8 cellular contexts compared by ENCODE assay signal in genomic region chr19:10544242-10544752, GRCh38. TPM values are rescaled to one million over a fixed set of nuclear protein-coding genes. Genes with fewer than 3 reads are reported as not detected.
DNase-seq lines count a peak whose midpoint lies in the region; ATAC-seq and TF ChIP-seq lines count a peak whose summit lies in the region.

No MANE protein-coding gene starts in this region.

- H3K9ac ChIP-seq in neural cell (ENCODE audit: low read length): peak overlapping the region; percentile 83

- POLR2A ChIA-PET in T-cell (lab: Charles Lee): no interaction called here

- CTCF ChIA-PET in T-cell (lab: Charles Lee): no interaction called here

- peak overlapping the region; percentile 87 to 89 for H3K27ac Mint-ChIP-seq in T-cell

- no peaks in the 10 kb centered on the region for H3K9me3 Mint-ChIP-seq in T-cell

- intact Hi-C loops in posterior vena cava (cut with DNase I): no loop called here

- H3K27ac ChIP-seq in epithelial cell of prostate (peak overlapping the region; percentile 48), neural cell (ENCODE audit: low read length) (no peak overlapping the region)

- H3K4me1 Mint-ChIP-seq in T-cell: peaks cover 12 to 17% (median 16%) of the 10 kb centered on the region in 3 donors

- no peaks in the 10 kb centered on the region for H3K4me1 ChIP-seq in BE2C

- TF ChIP-seq CTCF in BE2C (IDR thresholded peaks at IDR 0.05; ENCODE audit: low read depth, low read length): no peak
- no peak for TF ChIP-seq CTCF in neural cell (IDR thresholded peaks at IDR 0.05; ENCODE audit: poor library complexity, severe bottlenecking)

- no peaks in the 10 kb centered on the region for H4K20me1 ChIP-seq in neural cell (ENCODE audit: insufficient read depth)

- H3K4me3 ChIP-seq in BE2C (ENCODE audit: low read depth, low read length) (peak overlapping the region; percentile 81), neural cell (ENCODE audit: low read length) (peak overlapping the region; percentile 94)

- peak; percentile 15 for ATAC-seq in GM21717 (IDR thresholded peaks at IDR 0.05; ENCODE audit: unreplicated experiment)
- peak in 1 of 4 experiments; percentile 6 for ATAC-seq in T-cell (replicated peaks in 1 of 4)
- ATAC-seq in GM19467 (IDR thresholded peaks at IDR 0.05; ENCODE audit: unreplicated experiment): no peak

- TF ChIP-seq RAD21 in neural cell (conservative IDR thresholded peaks at IDR 0.05): no peak

- peak overlapping the region; percentile 84 to 89 (median 84) for H3K4me3 Mint-ChIP-seq in T-cell

- no peaks in the 10 kb centered on the region for H3K9me3 ChIP-seq in BE2C
- H3K9me3 ChIP-seq in neural cell (ENCODE audit: low read length): no peaks in the 10 kb centered on the region

- H3K79me2 ChIP-seq in neural cell (replicated peaks; ENCODE audit: insufficient read depth, low read length): peaks cover 16% of the 10 kb centered on the region

- no peak for TF ChIP-seq EP300 in neural cell (conservative IDR thresholded peaks at IDR 0.05; ENCODE audit: poor library complexity, severe bottlenecking)

- no peak overlapping the region for H2AFZ ChIP-seq in neural cell (ENCODE audit: low read depth, low read length)

- peaks cover 3% of the 10 kb centered on the region for H3K36me3 Mint-ChIP-seq in T-cell

- H3K9me2 ChIP-seq in neural cell (ENCODE audit: insufficient read depth, low read length): no peaks in the 10 kb centered on the region

- H3K4me2 ChIP-seq in neural cell (ENCODE audit: low read length): peak overlapping the region; percentile 85

- no peaks in the 10 kb centered on the region for H3F3A ChIP-seq in neural cell (ENCODE audit: insufficient read depth, low read length, poor library complexity, severe bottlenecking)

- DNase-seq in BE2C: peak; percentile 36
- DNase-seq in T-cell: peak in 2 of 34 experiments; percentile 14 to 17
- no peak for DNase-seq in epithelial cell of prostate (ENCODE audit: low read depth, low spot score)
- no peak for DNase-seq in SW480 (ENCODE audit: low spot score)
- DNase-seq in posterior vena cava (ENCODE audit: low spot score): no peak

- H3K27me3 Mint-ChIP-seq in T-cell: peaks cover 3 to 8% of the 10 kb centered on the region in 2 donors

- H3K27me3 ChIP-seq in BE2C (peaks cover 5% of the 10 kb centered on the region), neural cell (ENCODE audit: insufficient read depth, low read depth, low read length) (no peaks in the 10 kb centered on the region)

- peaks cover 19% of the 10 kb centered on the region for H3K36me3 ChIP-seq in BE2C
- H3K36me3 ChIP-seq in neural cell (ENCODE audit: insufficient read depth, low read length): no peaks in the 10 kb centered on the region

TF ChIP-seq in neural cell, 6 proteins besides CTCF, POLR2A, EP300 and RAD21:
- TF ChIP-seq MXI1 (conservative IDR thresholded peaks at IDR 0.05; ENCODE audit: poor library complexity, severe bottlenecking) (no peak), TAF1 (IDR thresholded peaks at IDR 0.05; ENCODE audit: low read depth) (no peak), SMC3 (conservative IDR thresholded peaks at IDR 0.05; ENCODE audit: poor library complexity) (no peak), EZH2 (IDR thresholded peaks at IDR 0.05; ENCODE audit: borderline replicate concordance, insufficient read depth, low read length, poor library complexity, severe bottlenecking) (no peak), REST (IDR thresholded peaks at IDR 0.05; ENCODE audit: borderline replicate concordance) (no peak), POLR2AphosphoS5 (IDR thresholded peaks at IDR 0.05) (no peak)
TF ChIP-seq in neural cell: peak in this region for 0.

RNA-seq across cellular contexts. Expression of gene ATG4D, which starts 0.6 kb away (rescaled TPM):
- polyA plus RNA-seq in BE2C (2012; ENCODE audit: insufficient read depth, insufficient read length, low read depth): 144 TPM
- 10 to 100 TPM; 55.7 to 63.0 (median 60.9) TPM for total RNA-seq in T-cell
- polyA plus RNA-seq in neural cell: 50.2 and 59.3 TPM in 2 replicates
- 38.4 and 54.3 TPM in 2 replicates for polyA minus RNA-seq in neural cell
- 10 to 100 TPM; 14.2 to 14.8 TPM for total RNA-seq in posterior vena cava

RNA-seq across cellular contexts. Expression of gene KRI1, which starts 21.5 kb away (rescaled TPM):
- 97.7 TPM for polyA plus RNA-seq in BE2C (2012; ENCODE audit: insufficient read depth, insufficient read length, low read depth)
- 10 to 100 TPM; 50.9 to 94.8 (median 79.1) TPM for total RNA-seq in T-cell
- 5.3 and 6.5 TPM in 2 replicates for polyA plus RNA-seq in neural cell
- 6.5 and 7.5 TPM in 2 replicates for polyA minus RNA-seq in neural cell
- total RNA-seq in posterior vena cava: 10 to 100 TPM; 15.1 to 16.5 TPM

RNA-seq across cellular contexts. Expression of gene CDKN2D, which starts 24.5 kb away (rescaled TPM):
- 15.5 TPM for polyA plus RNA-seq in BE2C (2012; ENCODE audit: insufficient read depth, insufficient read length, low read depth)
- total RNA-seq in T-cell (10 to 100 TPM; 24.0 to 51.5 (median 32.5) TPM), posterior vena cava (10 to 100 TPM in 1 of 2 donors, 1 to 10 TPM in 1; 8.1 to 15.0 TPM)
- 333 and 339 TPM in 2 replicates for polyA plus RNA-seq in neural cell
- polyA minus RNA-seq in neural cell: 98.5 and 118 TPM in 2 replicates

RNA-seq across cellular contexts. Expression of gene S1PR5, which starts 27.1 kb away (rescaled TPM):
- polyA plus RNA-seq in BE2C (2012; ENCODE audit: insufficient read depth, insufficient read length, low read depth): not detected
- 10 to 100 TPM in 1 of 5 donors, 1 to 10 TPM in 4; 1.9 to 25.0 (median 6.5) TPM for total RNA-seq in T-cell
- not detected in 2 replicates for polyA plus RNA-seq in neural cell
- not detected in 2 replicates for polyA minus RNA-seq in neural cell
- total RNA-seq in posterior vena cava: not detected

RNA-seq across cellular contexts. Expression of gene KEAP1, which starts 41.1 kb away (rescaled TPM):
- polyA plus RNA-seq in BE2C (2012; ENCODE audit: insufficient read depth, insufficient read length, low read depth): 258 TPM
- total RNA-seq in T-cell (10 to 100 TPM; 18.4 to 64.2 (median 56.0) TPM), posterior vena cava (10 to 100 TPM; 37.4 to 48.1 TPM)
- polyA plus RNA-seq in neural cell: 39.0 and 47.9 TPM in 2 replicates
- polyA minus RNA-seq in neural cell: 39.2 and 46.7 TPM in 2 replicates
